ENCODE assay signal across 24 cellular contexts in genomic region chr2:213046431-213046830, GRCh38.
"Had no signal": no experiment of that assay in that cellular context is flagged by ENCODE, and none has a peak within 500 bp of the region (broad histone marks: within the 10 kb centered on the region; RNA-seq: fewer than 3 reads in every experiment).

No MANE protein-coding gene starts in this region.

- DNase-seq: effector CD8-positive, alpha-beta T cell; endodermal cell; foreskin fibroblast; gastrocnemius medialis; head of caudate nucleus; natural killer cell; occipital lobe; ovary; posterior cingulate gyrus; psoas muscle; right cardiac atrium; sigmoid colon; stimulated activated CD4-positive, alpha-beta T cell treated with anti-CD3 and anti-CD28 coated beads, Interleukin-2, amount 100 ng/mL, for 24 hours; stimulated activated CD4-positive, alpha-beta T cell treated with anti-CD3 and anti-CD28 coated beads, Interleukin-4, amount 100 ng/mL, for 4 hours; stimulated activated naive B cell treated with anti-CD40 and anti-IgM and Interleukin-4, amounts not matched to agents 10 μg/mL and 1 μg/mL and 100 μg/mL, for 72 hours; upper lobe of left lung had no signal

- H3K4me1 Mint-ChIP-seq: endodermal cell, memory B cell had no signal

- H3K27me3 Mint-ChIP-seq: dendritic cell treated with granulocyte-macrophage colony-stimulating factor and Interleukin-4, amounts not matched to agents 40 ng/mL and 50 ng/mL, for 4 days; memory B cell; stimulated activated naive B cell treated with anti-CD40 and anti-IgM and Interleukin-4, amounts not matched to agents 10 μg/mL and 1 μg/mL and 100 μg/mL, for 72 hours; stimulated activated naive CD8-positive, alpha-beta T cell treated with anti-CD3 and anti-CD28 coated beads, Interleukin-15, Interleukin-2, amounts not matched to agents 100 ng/mL and 50 ng/mL, for 24 hours had no signal

- ATAC-seq: gastrocnemius medialis; left lobe of liver; natural killer cell; psoas muscle; right cardiac atrium; stimulated activated naive B cell treated with anti-CD40 and anti-IgM and Interleukin-4, amounts not matched to agents 10 μg/mL and 1 μg/mL and 100 μg/mL, for 72 hours had no signal

- H3K27ac ChIP-seq: epithelial cell of prostate, gastrocnemius medialis, ovary, psoas muscle, sigmoid colon, thoracic aorta, tibial nerve, upper lobe of left lung had no signal

- H3K4me3 ChIP-seq: gastrocnemius medialis, lung, ovary, psoas muscle, sigmoid colon, thoracic aorta, tibial nerve, upper lobe of left lung had no signal

- H3K9me3 ChIP-seq: gastrocnemius medialis, ovary, psoas muscle, sigmoid colon, thoracic aorta, tibial nerve, upper lobe of left lung had no signal

- H3K9me3 Mint-ChIP-seq: dendritic cell treated with granulocyte-macrophage colony-stimulating factor and Interleukin-4, amounts not matched to agents 40 ng/mL and 50 ng/mL, for 4 days; memory B cell; natural killer cell had no signal

- H3K4me3 Mint-ChIP-seq: dendritic cell treated with granulocyte-macrophage colony-stimulating factor and Interleukin-4, amounts not matched to agents 40 ng/mL and 50 ng/mL, for 4 days; endodermal cell; memory B cell; natural killer cell; stimulated activated naive B cell treated with anti-CD40 and anti-IgM and Interleukin-4, amounts not matched to agents 10 μg/mL and 1 μg/mL and 100 μg/mL, for 72 hours; stimulated activated naive CD8-positive, alpha-beta T cell treated with anti-CD3 and anti-CD28 coated beads, Interleukin-15, Interleukin-2, amounts not matched to agents 100 ng/mL and 50 ng/mL, for 24 hours had no signal

- H3K27ac Mint-ChIP-seq: dendritic cell treated with granulocyte-macrophage colony-stimulating factor and Interleukin-4, amounts not matched to agents 40 ng/mL and 50 ng/mL, for 4 days; endodermal cell; memory B cell; stimulated activated naive B cell treated with anti-CD40 and anti-IgM and Interleukin-4, amounts not matched to agents 10 μg/mL and 1 μg/mL and 100 μg/mL, for 72 hours; stimulated activated naive CD8-positive, alpha-beta T cell treated with anti-CD3 and anti-CD28 coated beads, Interleukin-15, Interleukin-2, amounts not matched to agents 100 ng/mL and 50 ng/mL, for 24 hours had no signal

- H3K36me3 ChIP-seq: gastrocnemius medialis, ovary, sigmoid colon, thoracic aorta, upper lobe of left lung had no signal

- H3K27me3 ChIP-seq: gastrocnemius medialis, ovary, sigmoid colon, tibial nerve, upper lobe of left lung had no signal

- H3K36me3 Mint-ChIP-seq: memory B cell had no signal

- H3K4me1 ChIP-seq: gastrocnemius medialis, psoas muscle, sigmoid colon, tibial nerve, upper lobe of left lung had no signal
